8 cellular contexts compared by ENCODE assay signal in the genomic region with DNA sequence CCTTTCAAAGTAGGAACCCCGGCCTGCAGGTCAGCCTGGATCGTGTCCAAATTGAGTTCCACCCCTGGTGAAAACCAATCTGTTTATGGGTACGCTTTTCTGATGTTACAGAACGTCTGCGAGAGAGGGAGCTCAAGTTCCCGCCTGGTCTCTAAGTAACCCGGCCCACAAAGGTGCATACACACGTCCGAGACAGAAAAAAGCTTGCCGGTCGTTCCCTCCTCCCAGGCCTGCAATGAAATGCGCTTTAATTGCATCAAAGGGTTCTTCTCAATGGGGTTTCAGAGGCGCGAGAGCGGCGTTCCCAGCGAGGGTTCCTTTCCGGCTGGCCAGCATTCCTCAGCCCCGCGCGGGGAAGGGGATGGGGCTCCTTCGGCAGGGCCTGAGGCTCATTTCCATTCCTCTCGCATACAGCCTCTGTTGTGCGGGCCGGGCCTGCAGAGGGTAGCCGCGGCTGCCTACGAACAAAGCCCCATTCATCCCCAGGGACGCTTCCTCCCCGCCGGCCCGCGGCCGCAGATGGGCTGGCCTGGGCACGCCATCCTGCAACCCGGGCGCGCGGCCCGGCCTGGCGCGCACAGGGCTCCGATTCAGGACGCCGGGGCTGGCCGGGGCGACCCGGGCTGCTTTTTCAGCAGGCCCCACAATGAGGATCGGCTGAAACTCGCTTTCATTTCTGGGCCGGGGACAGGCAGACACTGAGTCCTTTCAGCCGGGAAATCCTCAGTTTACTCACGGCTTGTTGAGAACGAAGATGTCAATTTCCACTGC.
DNase-seq lines count a peak whose midpoint lies in the region; ATAC-seq and TF ChIP-seq lines count a peak whose summit lies in the region.

No MANE protein-coding gene starts in this region.

- no peak for TF ChIP-seq CTCF in lower lobe of right lung (IDR thresholded peaks at IDR 0.05)

- H3K27me3 Mint-ChIP-seq in IgD-negative memory B cell, result peaks cover 16% of the 10 kb centered on the region

- ATAC-seq in GM21825 (IDR thresholded peaks at IDR 0.05; ENCODE audit: unreplicated experiment) (peak; percentile 47), lower lobe of right lung (peak; percentile 78 to 80)

- H3K36me3 Mint-ChIP-seq in IgD-negative memory B cell, result peaks cover 4% of the 10 kb centered on the region

- no peaks in the 10 kb centered on the region for H3K9me3 ChIP-seq in endocrine pancreas (ENCODE audit: control insufficient read depth, low read length)
- no peaks in the 10 kb centered on the region for H3K9me3 ChIP-seq in lower lobe of right lung

- peak overlapping the region; percentile 93 for H3K27ac ChIP-seq in lower lobe of right lung
- H3K27ac ChIP-seq in substantia nigra (ENCODE audit: low read depth, low read length, poor library complexity, severe bottlenecking), result peak overlapping the region; percentile 96

- peak overlapping the region; percentile 1 to 55 (median 48) for H3K27ac Mint-ChIP-seq in IgD-negative memory B cell

- H3K4me1 ChIP-seq in endocrine pancreas (ENCODE audit: control insufficient read depth, insufficient read depth, low read length), result no peaks in the 10 kb centered on the region
- H3K4me1 ChIP-seq in lower lobe of right lung, result peaks cover 51% of the 10 kb centered on the region

- no peaks in the 10 kb centered on the region for H3K9me3 Mint-ChIP-seq in IgD-negative memory B cell

- intact Hi-C loops in lower lobe of right lung (cut with DNase I), result no loop called here

- H3K4me3 Mint-ChIP-seq in IgD-negative memory B cell, result peak overlapping the region; percentile 62 to 98 (median 89)

- H3K9ac ChIP-seq in endocrine pancreas (ENCODE audit: control insufficient read depth, insufficient read depth, low read length), result peak overlapping the region; percentile 52

- peak; percentile 49 for DNase-seq in SIG-M5 treated with dmso at 0.1 percent for 504 hours (lab: John Stamatoyannopoulos, UW; ENCODE audit: unreplicated experiment)
- no peak for DNase-seq in SIG-M5 (lab: John Stamatoyannopoulos, UW)
- peak; percentile 4 for DNase-seq in T1000 (lab: John Stamatoyannopoulos, UW)
- peak; percentile 75 for DNase-seq in lower lobe of right lung
- DNase-seq in substantia nigra (lab: John Stamatoyannopoulos, UW), result peak; percentile 76 to 97 (median 92)

- H3K4me3 ChIP-seq in endocrine pancreas (ENCODE audit: control insufficient read depth, insufficient read depth, low read length), result peak overlapping the region; percentile 60
- H3K4me3 ChIP-seq in lower lobe of right lung, result peak overlapping the region; percentile 64

- H3K36me3 ChIP-seq in endocrine pancreas (ENCODE audit: control insufficient read depth, insufficient read depth, low read length) (no peaks in the 10 kb centered on the region), lower lobe of right lung (no peaks in the 10 kb centered on the region)

- H3K4me1 Mint-ChIP-seq in IgD-negative memory B cell, result peaks cover 30 to 46% (median 42%) of the 10 kb centered on the region in 3 donors

- H3K27me3 ChIP-seq in endocrine pancreas (ENCODE audit: control insufficient read depth, insufficient read depth, low read length), result no peaks in the 10 kb centered on the region
- no peaks in the 10 kb centered on the region for H3K27me3 ChIP-seq in lower lobe of right lung (ENCODE audit: low read depth)
